ENCODE assay signal across 21 cellular contexts in genomic region chr9:4861736-4862451, GRCh38.
DNase-seq lines count a peak whose midpoint lies in the region; ATAC-seq, FAIRE-seq and TF ChIP-seq lines count a peak whose summit lies in the region.
"Had no signal": no experiment of that assay in that cellular context is flagged by ENCODE, and none has a peak within 500 bp of the region (broad histone marks: within the 10 kb centered on the region; RNA-seq: fewer than 3 reads in every experiment).

No MANE protein-coding gene starts in this region.

- H3K27ac Mint-ChIP-seq in Caco-2 (ENCODE audit: unreplicated experiment) (peak overlapping the region; percentile 79), Calu3 (ENCODE audit: unreplicated experiment) (no peak overlapping the region)
- H3K27ac Mint-ChIP-seq: CD4-positive, CD25-positive, alpha-beta regulatory T cell had no signal

- no peak for TF ChIP-seq RAD21 in K562 (CRISPR knock-in tag; conservative IDR thresholded peaks at IDR 0.05 in 1 of 2, IDR thresholded peaks at IDR 0.05 in 1 of 2)

- H3K9me3 ChIP-seq in Caco-2 (no peaks in the 10 kb centered on the region), K562 (replicated peaks; ENCODE audit: control insufficient read depth, insufficient read depth, low read depth, low read length) (no peaks in the 10 kb centered on the region), keratinocyte (ENCODE audit: control insufficient read depth, low read depth, low read length) (no peaks in the 10 kb centered on the region), small intestine (ENCODE audit: control insufficient read depth, low read depth) (no peaks in the 10 kb centered on the region)
- H3K9me3 ChIP-seq: BE2C had no signal

- DNase-seq in Caco-2 (no peak), K562 (ENCODE audit: extremely low read depth in 1 of 4, low spot score in 3 of 4) (peak in 1 of 4 experiments; percentile 22), keratinocyte (ENCODE audit: low read depth, low spot score) (no peak), small intestine (peak; percentile 75), Calu3 (no peak), HK-2 (ENCODE audit: unreplicated experiment) (no peak)
- DNase-seq: BE2C; CD4-positive, CD25-positive, alpha-beta regulatory T cell; DMS53; EL; MV-4-11; NCI-H1930; NCI-H345; NCI-H524 treated with DMSO at 0.1 percent for 48 hours; PC-9 had no signal

- in situ Hi-C loops in K562 (cut with MboI), result loop anchor here (5.0 kb wide), 1 partner anchor 120 kb away; no protein-coding TSS in a partner anchor

- H3K4me3 ChIP-seq in Caco-2 (ENCODE audit: low read depth, low read length) (no peak overlapping the region), K562 (no peak overlapping the region), keratinocyte (ENCODE audit: control insufficient read depth in 2 of 3, extremely low read depth in 1 of 3, insufficient read depth in 2 of 3, low read depth in 1 of 3, low read length in 3 of 3) (no peak overlapping the region), small intestine (ENCODE audit: low read depth in 1 of 2, low read length in 2 of 2) (no peak overlapping the region)
- H3K4me3 ChIP-seq: GM12878, PC-9 had no signal

- no peaks in the 10 kb centered on the region for H3K27me3 Mint-ChIP-seq in Caco-2 (ENCODE audit: insufficient read depth, unreplicated experiment)
- no peaks in the 10 kb centered on the region for H3K27me3 Mint-ChIP-seq in Calu3 (ENCODE audit: unreplicated experiment)
- H3K27me3 Mint-ChIP-seq: CD4-positive, CD25-positive, alpha-beta regulatory T cell had no signal

- H3K27ac ChIP-seq in K562 (ENCODE audit: extremely low read depth, low read depth, low read length) (peak overlapping the region; percentile 83), keratinocyte (ENCODE audit: control insufficient read depth, insufficient read depth, low read length) (no peak overlapping the region), small intestine (ENCODE audit: low read depth in 1 of 2, low read length in 1 of 2) (peak overlapping the region; percentile 39 to 75)
- H3K27ac ChIP-seq: KMS-11, PC-9 had no signal

- intact Hi-C loops in Caco-2 (cut with micrococcal nuclease; ENCODE audit: unreplicated experiment), result no loop called here
- intact Hi-C loops in K562 (cut with micrococcal nuclease), result loop anchor here (2.0 to 5.0 kb wide), 2 partner anchors 35 to 63 kb away; no protein-coding TSS in a partner anchor
- intact Hi-C loops in Calu3 (cut with micrococcal nuclease; ENCODE audit: unreplicated experiment), result no loop called here

- BruUV-seq in Caco-2 (replicated peaks; lab: Mats Ljungman, UMichigan) (no TSS peak), K562 (replicated peaks; lab: Mats Ljungman, UMichigan) (no TSS peak), Calu3 (replicated peaks; lab: Mats Ljungman, UMichigan) (no TSS peak)

- H3K4me1 Mint-ChIP-seq in Caco-2 (ENCODE audit: low read depth, unreplicated experiment) (peaks cover 6% of the 10 kb centered on the region), Calu3 (ENCODE audit: low read depth, unreplicated experiment) (no peaks in the 10 kb centered on the region)

- no peak overlapping the region for H2AFZ ChIP-seq in K562 (ENCODE audit: low read depth, low read length)
- no peak overlapping the region for H2AFZ ChIP-seq in keratinocyte (ENCODE audit: control insufficient read depth, low read length)
- H2AFZ ChIP-seq: PC-9 had no signal

- POLR2A ChIA-PET in Caco-2 (lab: Charles Lee), result no interaction called here
- POLR2A ChIA-PET in K562 (lab: Yijun Ruan, JAX), result interaction anchor here (1.5 to 3.9 kb wide), 2 partner anchors 10 to 69 kb away, joined by 4 to 33 read pairs; partner anchors contain the start of gene RCL1

- H3K36me3 Mint-ChIP-seq in Caco-2 (ENCODE audit: insufficient read depth, unreplicated experiment), result no peaks in the 10 kb centered on the region
- no peaks in the 10 kb centered on the region for H3K36me3 Mint-ChIP-seq in Calu3 (ENCODE audit: insufficient read depth, unreplicated experiment)

- CTCF ChIA-PET in Caco-2 (lab: Charles Lee) (no interaction called here), K562 (lab: Yijun Ruan, JAX; ENCODE audit: low intra/inter-chr PET ratio) (no interaction called here), Calu3 (lab: Charles Lee) (interaction anchor here (0.6 kb wide), 1 partner anchor 544 kb away, joined by 4 read pairs; no protein-coding TSS in a partner anchor)

- H3K27me3 ChIP-seq in Caco-2 (replicated peaks; ENCODE audit: control insufficient read depth, insufficient read depth, low read length), result no peaks in the 10 kb centered on the region
- no peaks in the 10 kb centered on the region for H3K27me3 ChIP-seq in K562 (ENCODE audit: control insufficient read depth in 2 of 2, insufficient read depth in 2 of 2, low read length in 2 of 2)
- no peaks in the 10 kb centered on the region for H3K27me3 ChIP-seq in keratinocyte (ENCODE audit: control insufficient read depth, extremely low read depth, insufficient read depth, low read length)
- H3K27me3 ChIP-seq in small intestine (ENCODE audit: control insufficient read depth in 2 of 2, insufficient read depth in 2 of 2, low read length in 2 of 2), result no peaks in the 10 kb centered on the region
- H3K27me3 ChIP-seq: BE2C had no signal

- H3K9ac ChIP-seq in K562 (ENCODE audit: insufficient read depth in 1 of 2, low read depth in 2 of 2, low read length in 2 of 2) (peak overlapping the region; percentile 43 to 56; a peak in 3 of 4 replicates), keratinocyte (ENCODE audit: control insufficient read depth, extremely low read depth, insufficient read depth, low read length) (no peak overlapping the region)
- H3K9ac ChIP-seq: KMS-11 had no signal

- H4K20me1 ChIP-seq in K562 (replicated peaks; ENCODE audit: control insufficient read depth, insufficient read depth, low read length) (no peaks in the 10 kb centered on the region), keratinocyte (ENCODE audit: control insufficient read depth, extremely low read depth, insufficient read depth, low read length) (no peaks in the 10 kb centered on the region)

- no peak for TF ChIP-seq POLR2A in K562 (conservative IDR thresholded peaks at IDR 0.05)

- H3K4me1 ChIP-seq in Caco-2, result peaks cover 15% of the 10 kb centered on the region
- H3K4me1 ChIP-seq in K562 (replicated peaks in 1 of 2; ENCODE audit: control insufficient read depth in 2 of 2, insufficient read depth in 2 of 2, low read length in 2 of 2), result peaks cover 54 to 86% of the 10 kb centered on the region in 2 experiments
- peaks cover 29% of the 10 kb centered on the region for H3K4me1 ChIP-seq in keratinocyte (ENCODE audit: control insufficient read depth, extremely low read depth, insufficient read depth, low read length)
- peaks cover 6 to 8% of the 10 kb centered on the region in 2 donors for H3K4me1 ChIP-seq in small intestine (ENCODE audit: control insufficient read depth in 2 of 2, insufficient read depth in 1 of 2, low read depth in 1 of 2, low read length in 1 of 2)

- peaks cover 94% of the 10 kb centered on the region for H3K79me2 ChIP-seq in K562 (ENCODE audit: control insufficient read depth, insufficient read depth, low read length)
- no peaks in the 10 kb centered on the region for H3K79me2 ChIP-seq in keratinocyte (ENCODE audit: control insufficient read depth, insufficient read depth, low read length)

- H3K4me2 ChIP-seq in K562 (ENCODE audit: insufficient read depth, low read length), result peak overlapping the region; percentile 73
- no peak overlapping the region for H3K4me2 ChIP-seq in keratinocyte (ENCODE audit: control insufficient read depth, extremely low read depth, insufficient read depth, low read depth, low read length)
- H3K4me2 ChIP-seq: KMS-11, PC-9 had no signal

- no peak overlapping the region for H3K4me3 Mint-ChIP-seq in Caco-2 (ENCODE audit: unreplicated experiment)
- H3K4me3 Mint-ChIP-seq in Calu3 (ENCODE audit: low read depth, unreplicated experiment), result no peak overlapping the region
- H3K4me3 Mint-ChIP-seq: CD4-positive, CD25-positive, alpha-beta regulatory T cell had no signal

- 24% methylated on average over 7 of the region's 7 CpGs for WGBS in K562 (ENCODE audit: insufficient coverage, low coverage, missing lambda C conversion rate)
- 70 to 87% (median 80%) methylated on average over 7 of the region's 7 CpGs for WGBS in small intestine, 3 donors

- H3K9me3 Mint-ChIP-seq in Caco-2 (ENCODE audit: unreplicated experiment), result no peaks in the 10 kb centered on the region
- no peaks in the 10 kb centered on the region for H3K9me3 Mint-ChIP-seq in Calu3 (ENCODE audit: low read depth, unreplicated experiment)
- H3K9me3 Mint-ChIP-seq: CD4-positive, CD25-positive, alpha-beta regulatory T cell had no signal

- H3K9me1 ChIP-seq in K562 (ENCODE audit: control insufficient read depth, insufficient read depth, low read length) (no peaks in the 10 kb centered on the region), keratinocyte (ENCODE audit: control insufficient read depth, extremely low read depth, insufficient read depth, low read length) (no peaks in the 10 kb centered on the region)

- TF ChIP-seq CTCF in Caco-2 (IDR thresholded peaks at IDR 0.05; ENCODE audit: insufficient read depth in 1 of 2, low read depth in 1 of 2, low read length in 1 of 2, severe bottlenecking in 1 of 2, unreplicated experiment in 1 of 2) (no peak), K562 (IDR thresholded peaks at IDR 0.05 in 2 of 3, conservative IDR thresholded peaks at IDR 0.05 in 1 of 3; ENCODE audit: insufficient read depth in 2 of 3, low read depth in 1 of 3, low read length in 3 of 3) (no peak), keratinocyte (optimal IDR thresholded peaks at IDR 0.05 in 1 of 3, IDR thresholded peaks at IDR 0.05 in 1 of 3, conservative IDR thresholded peaks at IDR 0.05 in 1 of 3; ENCODE audit: extremely low read depth in 1 of 3, insufficient read depth in 2 of 3, low read length in 3 of 3) (no peak), Calu3 (IDR thresholded peaks at IDR 0.05; ENCODE audit: unreplicated experiment) (no peak)

- H3K36me3 ChIP-seq in Caco-2 (ENCODE audit: control insufficient read depth, insufficient read depth, low read length), result no peaks in the 10 kb centered on the region
- H3K36me3 ChIP-seq in K562 (ENCODE audit: control insufficient read depth, insufficient read depth, low read length), result peaks cover 84% of the 10 kb centered on the region
- H3K36me3 ChIP-seq in keratinocyte (ENCODE audit: control insufficient read depth in 2 of 2, extremely low read depth in 1 of 2, insufficient read depth in 2 of 2, low read length in 2 of 2), result peaks cover 0 to 6% of the 10 kb centered on the region in 2 experiments
- H3K36me3 ChIP-seq in small intestine (ENCODE audit: control insufficient read depth in 2 of 2, insufficient read depth in 2 of 2, low read length in 2 of 2), result peaks cover 0 to 2% of the 10 kb centered on the region in 2 donors

- no peak for ATAC-seq in K562
- ATAC-seq in HG03025 (IDR thresholded peaks at IDR 0.05; ENCODE audit: low FRiP score, unreplicated experiment), result no peak
- ATAC-seq: GM12878, Right ventricle myocardium inferior had no signal

- FAIRE-seq in K562 (lab: Jason Lieb, UNC) (peak; percentile 32), keratinocyte (lab: Jason Lieb, UNC) (peak; percentile 43), small intestine (lab: Jason Lieb, UNC) (no peak)
- FAIRE-seq: A204.1, GM12878, H54 had no signal

- no peak; the same call in 1 of the 2 replicates for TF ChIP-seq EP300 in K562 (IDR thresholded peaks at IDR 0.05; ENCODE audit: low read length)

- dilution Hi-C loops in keratinocyte (cut with MboI; ENCODE audit: extremely low pct_ligation_motif_present, low sequenced_read_pairs), result no loop called here

TF ChIP-seq in K562, 482 proteins besides CTCF, POLR2A, EP300 and RAD21 (continues in another document):
- TF ChIP-seq MTA1 (IDR thresholded peaks at IDR 0.05; ENCODE audit: borderline replicate concordance), result no peak
